35 cellular contexts compared by ENCODE assay signal in genomic region chr16:87684106-87684677, GRCh38.
"Had no signal": no experiment of that assay in that cellular context is flagged by ENCODE, and none has a peak within 500 bp of the region (broad histone marks: within the 10 kb centered on the region; RNA-seq: fewer than 3 reads in every experiment).

No MANE protein-coding gene starts in this region.

- ATAC-seq: activated CD8-positive, alpha-beta memory T cell treated with anti-CD3 and anti-CD28 coated beads, Interleukin-2, amount 10 ng/mL, durations not matched to agents 7 days and 5 days; activated T-cell treated with anti-CD3 and anti-CD28 coated beads, Interleukin-2, amount 50 U/mL, for 72 hours; activated T-helper 17 cell treated with anti-CD3 and anti-CD28 coated beads, Interleukin-2, amount 50 U/mL, for 72 hours; Panc1 had no signal

- H3K9me3 ChIP-seq: ascending aorta, breast epithelium, MG63, SJCRH30 had no signal

- DNase-seq: activated CD4-positive, alpha-beta memory T cell treated with anti-CD3 and anti-CD28 coated beads, Interleukin-2, amount 10 ng/mL, durations not matched to agents 7 days and 5 days; activated CD4-positive, alpha-beta T cell treated with anti-CD3 and anti-CD28 coated beads for 1 hour; activated CD4-positive, alpha-beta T cell treated with anti-CD3 and anti-CD28 coated beads for 48 hours; activated CD4-positive, CD25-positive, alpha-beta regulatory T cell; activated CD8-positive, alpha-beta memory T cell treated with anti-CD3 and anti-CD28 coated beads for 24 hours; activated CD8-positive, alpha-beta memory T cell treated with anti-CD3 and anti-CD28 coated beads, Interleukin-2, amount 10 ng/mL, durations not matched to agents 7 days and 5 days; activated effector memory CD4-positive, alpha-beta T cell treated with anti-CD3 and anti-CD28 coated beads, Interleukin-2, amount 50 U/mL, for 16 hours; activated naive CD4-positive, alpha-beta T cell; activated naive CD4-positive, alpha-beta T cell treated with anti-CD3 and anti-CD28 coated beads, Interleukin-2, amount 50 U/mL, for 16 hours; activated naive CD8-positive, alpha-beta T cell treated with anti-CD3 and anti-CD28 coated beads for 36 hours; activated T-cell treated with anti-CD3 and anti-CD28 coated beads, Interleukin-2, amount 50 U/mL, for 1 hour; activated T-cell treated with anti-CD3 and anti-CD28 coated beads, Interleukin-2, amount 50 U/mL, for 72 hours; amniotic stem cell; Kasumi-1; MG63; NCI-H1048; NCI-H1105 treated with DMSO at 0.1 percent for 48 hours; NCI-H1436; NCI-H1694; NCI-H1930; NCI-H2081 treated with DMSO at 0.1 percent for 48 hours; NCI-H226; NCI-H446 treated with DMSO at 0.1 percent for 48 hours; NCI-H524; NCI-H69; NCI-H82; SHP77; SJCRH30; T1000; WERI-Rb-1 had no signal

- H3K36me3 ChIP-seq: ascending aorta, breast epithelium, MG63, SJCRH30, WERI-Rb-1 had no signal

- H3K4me3 ChIP-seq: ascending aorta, breast epithelium, MG63, SJCRH30, SK-N-MC had no signal

- H3K27me3 ChIP-seq: ascending aorta, MG63, SJCRH30 had no signal

- H3K27ac ChIP-seq: ascending aorta, breast epithelium, SJCRH30, SK-N-MC, WERI-Rb-1 had no signal

- H3K4me1 ChIP-seq: ascending aorta, breast epithelium, SJCRH30 had no signal
